In the genomic region with DNA sequence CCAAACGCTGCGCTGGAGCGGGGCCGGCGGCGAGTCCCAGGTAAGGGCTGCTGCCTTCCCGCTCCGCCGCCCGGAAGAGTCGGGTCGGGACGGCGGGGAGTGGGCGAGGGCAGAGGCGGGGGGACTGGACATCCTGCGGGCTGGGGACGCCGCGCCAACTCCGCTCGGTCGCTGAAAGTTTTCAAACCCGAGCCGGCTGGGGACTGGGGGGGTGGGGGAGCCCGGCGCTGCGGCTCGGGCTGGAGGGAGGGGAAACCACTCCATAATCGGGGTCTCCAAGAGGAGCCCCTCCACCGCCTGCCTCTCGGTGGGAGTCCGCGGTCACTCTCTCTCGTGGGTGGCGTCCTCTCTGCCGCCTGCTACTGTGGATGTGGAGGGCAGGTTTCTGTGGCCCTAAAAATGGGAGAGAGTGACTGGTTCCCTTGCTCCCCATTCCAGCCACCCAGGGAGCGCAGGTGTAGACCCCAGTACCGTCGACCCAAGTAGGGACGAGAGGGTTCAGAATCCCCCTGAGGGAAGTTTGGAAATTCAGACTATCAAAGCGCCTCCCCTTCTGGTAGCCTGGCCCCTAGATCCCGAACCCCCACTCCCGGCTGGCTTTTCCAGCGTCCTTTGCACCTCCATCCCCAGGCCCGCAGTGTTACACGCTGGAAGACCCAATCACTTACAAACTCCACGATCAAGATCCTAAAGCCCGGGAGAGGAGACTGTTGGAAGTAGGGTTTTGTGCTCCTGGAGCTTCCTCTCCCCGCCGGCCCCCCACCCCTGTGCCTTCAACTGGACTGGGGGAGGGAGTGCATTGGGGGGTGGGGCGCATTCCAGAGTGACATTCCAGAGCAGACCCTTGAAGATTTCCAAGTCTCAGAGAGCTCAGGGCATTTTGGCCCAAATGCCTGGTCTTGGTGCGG, we compare ENCODE assay signal across 1 cellular context.
TF ChIP-seq lines count a peak whose summit lies in the region.

No MANE protein-coding gene starts in this region.

TF ChIP-seq in HepG2, 621 proteins besides CTCF, POLR2A, EP300 and RAD21 (continued from another document):
- TF ChIP-seq SAFB2 (CRISPR knock-in tag; IDR thresholded peaks at IDR 0.05; ENCODE audit: borderline replicate concordance, low read depth) = peak; percentile 6; the same call in 1 of the 2 replicates
- no peak for TF ChIP-seq RXRA (CRISPR knock-in tag; IDR thresholded peaks at IDR 0.05)
- no peak for TF ChIP-seq ZNF660 (CRISPR knock-in tag; IDR thresholded peaks at IDR 0.05; ENCODE audit: borderline replicate concordance, low read depth)
- TF ChIP-seq MTA1 (CRISPR knock-in tag; IDR thresholded peaks at IDR 0.05; ENCODE audit: borderline replicate concordance) = no peak
- 0 out of 2 replicates have a peak, but pooled peaks have one; percentile 12 for TF ChIP-seq SP2 (CRISPR knock-in tag; IDR thresholded peaks at IDR 0.05)
- peak; percentile 25; the same call in 1 of the 2 replicates for TF ChIP-seq ISL2 (CRISPR knock-in tag; IDR thresholded peaks at IDR 0.05)
